ENCODE assay signal across 16 cellular contexts in genomic region chr2:230946429-230947234, GRCh38. TPM values are rescaled to one million over a fixed set of nuclear protein-coding genes. Genes with fewer than 3 reads are reported as not detected.
DNase-seq lines count a peak whose midpoint lies in the region; ATAC-seq and TF ChIP-seq lines count a peak whose summit lies in the region.
"Had no signal": no experiment of that assay in that cellular context is flagged by ENCODE, and none has a peak within 500 bp of the region (broad histone marks: within the 10 kb centered on the region; RNA-seq: fewer than 3 reads in every experiment).

No MANE protein-coding gene starts in this region.

- no peak for ATAC-seq in Right ventricle myocardium superior (ENCODE audit: poor library complexity)
- ATAC-seq in left cardiac atrium, result no peak
- no peak for ATAC-seq in activated CD8-positive, alpha-beta T cell treated with anti-CD3 and anti-CD28 coated beads, Interleukin-2, amount 10 ng/mL, durations not matched to agents 7 days and 5 days
- ATAC-seq in stimulated activated memory B cell treated with anti-CD40 and anti-IgM and Interleukin-4, amounts not matched to agents 10 μg/mL and 1 μg/mL and 100 μg/mL, for 72 hours, result no peak
- ATAC-seq in body of pancreas, result no peak
- ATAC-seq: Panc1 had no signal

- no peak overlapping the region for H3K9ac ChIP-seq in smooth muscle cell (ENCODE audit: low read depth)

- H3K27ac Mint-ChIP-seq in activated CD8-positive, alpha-beta T cell treated with anti-CD3 and anti-CD28 coated beads, Interleukin-2, amount 10 ng/mL, durations not matched to agents 7 days and 5 days, result peak overlapping the region; percentile 4
- peak overlapping the region; percentile 35 for H3K27ac Mint-ChIP-seq in stimulated activated memory B cell treated with anti-CD40 and anti-IgM and Interleukin-4, amounts not matched to agents 10 μg/mL and 1 μg/mL and 100 μg/mL, for 72 hours
- no peak overlapping the region for H3K27ac Mint-ChIP-seq in progenitor cell of endocrine pancreas

- no peak for TF ChIP-seq CTCF in smooth muscle cell (IDR thresholded peaks at IDR 0.05; ENCODE audit: borderline replicate concordance, insufficient read depth, poor library complexity, severe bottlenecking)
- TF ChIP-seq CTCF in body of pancreas (IDR thresholded peaks at IDR 0.05), result no peak
- no peak for TF ChIP-seq CTCF in progenitor cell of endocrine pancreas (IDR thresholded peaks at IDR 0.05; ENCODE audit: unreplicated experiment)

- H3K36me3 Mint-ChIP-seq in activated CD8-positive, alpha-beta T cell treated with anti-CD3 and anti-CD28 coated beads, Interleukin-2, amount 10 ng/mL, durations not matched to agents 7 days and 5 days (ENCODE audit: low read depth), result no peaks in the 10 kb centered on the region
- H3K36me3 Mint-ChIP-seq in stimulated activated memory B cell treated with anti-CD40 and anti-IgM and Interleukin-4, amounts not matched to agents 10 μg/mL and 1 μg/mL and 100 μg/mL, for 72 hours, result peaks cover 19% of the 10 kb centered on the region
- no peaks in the 10 kb centered on the region for H3K36me3 Mint-ChIP-seq in progenitor cell of endocrine pancreas (ENCODE audit: insufficient read depth)

- no peaks in the 10 kb centered on the region for H4K20me1 ChIP-seq in smooth muscle cell (ENCODE audit: low read depth)

- H3K4me2 ChIP-seq in smooth muscle cell, result no peak overlapping the region

- H3K4me1 Mint-ChIP-seq in activated CD8-positive, alpha-beta T cell treated with anti-CD3 and anti-CD28 coated beads, Interleukin-2, amount 10 ng/mL, durations not matched to agents 7 days and 5 days (ENCODE audit: low read depth), result peaks cover 66% of the 10 kb centered on the region
- H3K4me1 Mint-ChIP-seq in stimulated activated memory B cell treated with anti-CD40 and anti-IgM and Interleukin-4, amounts not matched to agents 10 μg/mL and 1 μg/mL and 100 μg/mL, for 72 hours, result peaks cover 72% of the 10 kb centered on the region
- no peaks in the 10 kb centered on the region for H3K4me1 Mint-ChIP-seq in progenitor cell of endocrine pancreas (ENCODE audit: low read depth)

- H3K27me3 Mint-ChIP-seq in activated CD8-positive, alpha-beta T cell treated with anti-CD3 and anti-CD28 coated beads, Interleukin-2, amount 10 ng/mL, durations not matched to agents 7 days and 5 days (ENCODE audit: low read depth), result no peaks in the 10 kb centered on the region
- peaks cover 21% of the 10 kb centered on the region for H3K27me3 Mint-ChIP-seq in stimulated activated memory B cell treated with anti-CD40 and anti-IgM and Interleukin-4, amounts not matched to agents 10 μg/mL and 1 μg/mL and 100 μg/mL, for 72 hours
- H3K27me3 Mint-ChIP-seq in progenitor cell of endocrine pancreas, result peaks cover 10% of the 10 kb centered on the region

- TF ChIP-seq POLR2A in GM15510 (IDR thresholded peaks at IDR 0.05; ENCODE audit: borderline replicate concordance, extremely low read depth, insufficient read length) (peak; percentile 28), body of pancreas (IDR thresholded peaks at IDR 0.05) (no peak)

- no peaks in the 10 kb centered on the region for H3K79me2 ChIP-seq in smooth muscle cell (ENCODE audit: low read depth)

- no peaks in the 10 kb centered on the region for H3K9me3 Mint-ChIP-seq in activated CD8-positive, alpha-beta T cell treated with anti-CD3 and anti-CD28 coated beads, Interleukin-2, amount 10 ng/mL, durations not matched to agents 7 days and 5 days (ENCODE audit: insufficient read depth)
- no peaks in the 10 kb centered on the region for H3K9me3 Mint-ChIP-seq in stimulated activated memory B cell treated with anti-CD40 and anti-IgM and Interleukin-4, amounts not matched to agents 10 μg/mL and 1 μg/mL and 100 μg/mL, for 72 hours
- no peaks in the 10 kb centered on the region for H3K9me3 Mint-ChIP-seq in progenitor cell of endocrine pancreas (ENCODE audit: low read depth)
- H3K9me3 Mint-ChIP-seq: H9 had no signal

- H2AFZ ChIP-seq in smooth muscle cell (ENCODE audit: low read depth), result no peak overlapping the region

- H3K27ac ChIP-seq in smooth muscle cell (ENCODE audit: low read depth) (no peak overlapping the region), body of pancreas (no peak overlapping the region)

- WGBS in smooth muscle cell (ENCODE audit: low lambda C conversion rate), result 92% methylated on average over 7 of the region's 7 CpGs
- WGBS in body of pancreas, 2 donors, result 64 to 66% methylated on average over 7 of the region's 7 CpGs

- DNase-seq in Right ventricle myocardium superior (peak; percentile 17), left cardiac atrium (no peak), smooth muscle cell (lab: John Stamatoyannopoulos, UW; ENCODE audit: unreplicated experiment) (no peak), body of pancreas (no peak), progenitor cell of endocrine pancreas (ENCODE audit: low spot score, unreplicated experiment) (no peak)
- no peak for DNase-seq in activated CD8-positive, alpha-beta T cell treated with anti-CD3 and anti-CD28 coated beads, Interleukin-2, amount 10 ng/mL, durations not matched to agents 7 days and 5 days
- DNase-seq: AML-193, Caco-2, DMS53, H9, NCI-H1930, NCI-H510A treated with DMSO at 0.1 percent for 48 hours, SHP77 had no signal

- POLR2A ChIA-PET in activated CD8-positive, alpha-beta T cell treated with anti-CD3 and anti-CD28 coated beads, Interleukin-2, amount 10 ng/mL, durations not matched to agents 7 days and 5 days (lab: Charles Lee), result interaction anchor here (0.7 to 0.9 kb wide), 3 partner anchors 11 to 41 kb away, joined by 3 to 4 read pairs (median 3); no protein-coding TSS in a partner anchor

- H3K9me3 ChIP-seq in smooth muscle cell (replicated peaks; ENCODE audit: low read depth) (no peaks in the 10 kb centered on the region), body of pancreas (no peaks in the 10 kb centered on the region)
- H3K9me3 ChIP-seq: Caco-2 had no signal

- no peaks in the 10 kb centered on the region for H3F3A ChIP-seq in smooth muscle cell (ENCODE audit: low read depth)

- H3K4me1 ChIP-seq in smooth muscle cell (ENCODE audit: low read depth), result no peaks in the 10 kb centered on the region
- H3K4me1 ChIP-seq in body of pancreas, result no peaks in the 10 kb centered on the region
- H3K4me1 ChIP-seq: Caco-2 had no signal

- intact Hi-C loops in Right ventricle myocardium superior (cut with DNase I), result no loop called here
- intact Hi-C loops in left cardiac atrium (cut with DNase I), result no loop called here
- intact Hi-C loops in body of pancreas (cut with DNase I), result no loop called here

- CTCF ChIA-PET in activated CD8-positive, alpha-beta T cell treated with anti-CD3 and anti-CD28 coated beads, Interleukin-2, amount 10 ng/mL, durations not matched to agents 7 days and 5 days (lab: Charles Lee), result interaction anchor here (0.7 to 4.2 kb wide), 7 partner anchors 13 to 106 kb away, joined by 3 to 22 read pairs (median 3); partner anchors contain the start of gene GPR55

- H3K27me3 ChIP-seq in smooth muscle cell (ENCODE audit: low read depth) (no peaks in the 10 kb centered on the region), body of pancreas (no peaks in the 10 kb centered on the region)

- H3K4me3 ChIP-seq in smooth muscle cell (no peak overlapping the region), body of pancreas (no peak overlapping the region)

- H3K4me3 Mint-ChIP-seq in activated CD8-positive, alpha-beta T cell treated with anti-CD3 and anti-CD28 coated beads, Interleukin-2, amount 10 ng/mL, durations not matched to agents 7 days and 5 days, result no peak overlapping the region
- peak overlapping the region; percentile 21 for H3K4me3 Mint-ChIP-seq in stimulated activated memory B cell treated with anti-CD40 and anti-IgM and Interleukin-4, amounts not matched to agents 10 μg/mL and 1 μg/mL and 100 μg/mL, for 72 hours
- H3K4me3 Mint-ChIP-seq in progenitor cell of endocrine pancreas (ENCODE audit: low read depth), result no peak overlapping the region
- H3K4me3 Mint-ChIP-seq: H9 had no signal

- H3K36me3 ChIP-seq in smooth muscle cell (ENCODE audit: low read depth) (no peaks in the 10 kb centered on the region), body of pancreas (replicated peaks in 1 of 2; ENCODE audit: insufficient read depth in 1 of 2, low read depth in 2 of 2) (no peaks in the 10 kb centered on the region)

RNA-seq across cellular contexts. Expression of gene GPR55, which starts 21.6 kb away (rescaled TPM):
- not detected for total RNA-seq in Right ventricle myocardium superior
- under 1 TPM in 1 of 2 donors, not detected in 1; 0.08 TPM for total RNA-seq in left cardiac atrium
- 10 to 100 TPM; 12.3 to 12.5 TPM for total RNA-seq in activated CD8-positive, alpha-beta T cell treated with anti-CD3 and anti-CD28 coated beads, Interleukin-2, amount 10 ng/mL, durations not matched to agents 7 days and 5 days
- not detected in 2 replicates for total RNA-seq in smooth muscle cell
- polyA plus RNA-seq in smooth muscle cell, result not detected in 2 replicates
- total RNA-seq in body of pancreas, result not detected
- total RNA-seq in progenitor cell of endocrine pancreas, result not detected in 2 replicates
- total RNA-seq: Caco-2, H9 had no signal

RNA-seq across cellular contexts. Expression of gene SPATA3, which starts 49.3 kb away (rescaled TPM):
- total RNA-seq in Right ventricle myocardium superior (not detected), left cardiac atrium (not detected), smooth muscle cell (not detected in 2 replicates), body of pancreas (not detected), progenitor cell of endocrine pancreas (not detected in 2 replicates)
- under 1 TPM in 1 of 2 experiments, not detected in 1; 0.29 TPM for total RNA-seq in activated CD8-positive, alpha-beta T cell treated with anti-CD3 and anti-CD28 coated beads, Interleukin-2, amount 10 ng/mL, durations not matched to agents 7 days and 5 days
- polyA plus RNA-seq in smooth muscle cell, result not detected in 2 replicates
- total RNA-seq: Caco-2, H9 had no signal

Comparison
In these comparisons a context has a peak if more than half of its experiments do, and no peak if none do; other contexts are left out.
1. RNA of gene GPR55, which starts 21.6 kb away (total RNA-seq): 12.3 to 12.5 TPM in activated CD8-positive, alpha-beta T cell treated with anti-CD3 and anti-CD28 coated beads, Interleukin-2, amount 10 ng/mL, durations not matched to agents 7 days and 5 days; 0.08 TPM in left cardiac atrium, not detected in Right ventricle myocardium superior (single experiment), not detected in smooth muscle cell, not detected in body of pancreas and not detected in progenitor cell of endocrine pancreas; every median in the first group is over 10 times any median in the second.